Comparison of ENCODE assay signal across 8 cellular contexts in the genomic region with DNA sequence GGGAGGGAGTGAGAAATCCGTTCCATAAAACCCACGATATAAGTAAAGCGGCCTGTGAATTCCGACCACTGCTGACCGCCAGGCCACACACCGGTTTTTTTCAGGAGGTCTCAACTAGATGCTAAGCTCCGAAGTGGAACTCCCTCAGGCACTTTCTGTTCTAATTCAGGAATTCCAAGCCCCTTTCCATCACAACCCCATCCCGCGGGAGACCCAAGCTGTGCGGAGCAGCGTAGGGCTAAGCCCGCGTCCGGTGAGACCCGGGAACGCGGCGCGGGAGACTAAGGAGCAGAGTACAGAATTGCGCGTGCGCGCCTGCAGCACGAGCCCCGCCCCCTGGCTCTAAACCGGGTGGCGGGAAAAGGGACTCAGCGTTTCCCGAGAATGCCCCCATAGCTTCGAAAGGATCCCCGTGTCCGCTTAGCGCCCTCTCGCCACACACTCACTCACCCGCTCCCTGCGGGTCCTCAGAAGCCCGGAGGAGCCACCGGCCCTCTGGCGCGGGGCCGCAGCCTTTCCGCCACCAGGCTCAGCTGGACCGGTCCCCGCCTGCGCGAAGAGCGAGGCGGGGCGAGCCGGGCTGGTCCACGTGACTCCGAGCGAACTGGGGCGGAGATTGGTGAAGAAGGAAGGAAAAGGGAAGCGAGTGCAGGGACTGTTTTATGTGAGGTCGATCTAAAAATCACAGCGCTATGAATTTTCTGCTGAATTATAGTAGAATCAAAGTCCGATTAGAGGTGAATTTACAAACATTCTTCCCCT. TPM values are rescaled to one million over a fixed set of nuclear protein-coding genes. Genes with fewer than 3 reads are reported as not detected.
DNase-seq lines count a peak whose midpoint lies in the region; ATAC-seq and TF ChIP-seq lines count a peak whose summit lies in the region.

A gene with protein sequence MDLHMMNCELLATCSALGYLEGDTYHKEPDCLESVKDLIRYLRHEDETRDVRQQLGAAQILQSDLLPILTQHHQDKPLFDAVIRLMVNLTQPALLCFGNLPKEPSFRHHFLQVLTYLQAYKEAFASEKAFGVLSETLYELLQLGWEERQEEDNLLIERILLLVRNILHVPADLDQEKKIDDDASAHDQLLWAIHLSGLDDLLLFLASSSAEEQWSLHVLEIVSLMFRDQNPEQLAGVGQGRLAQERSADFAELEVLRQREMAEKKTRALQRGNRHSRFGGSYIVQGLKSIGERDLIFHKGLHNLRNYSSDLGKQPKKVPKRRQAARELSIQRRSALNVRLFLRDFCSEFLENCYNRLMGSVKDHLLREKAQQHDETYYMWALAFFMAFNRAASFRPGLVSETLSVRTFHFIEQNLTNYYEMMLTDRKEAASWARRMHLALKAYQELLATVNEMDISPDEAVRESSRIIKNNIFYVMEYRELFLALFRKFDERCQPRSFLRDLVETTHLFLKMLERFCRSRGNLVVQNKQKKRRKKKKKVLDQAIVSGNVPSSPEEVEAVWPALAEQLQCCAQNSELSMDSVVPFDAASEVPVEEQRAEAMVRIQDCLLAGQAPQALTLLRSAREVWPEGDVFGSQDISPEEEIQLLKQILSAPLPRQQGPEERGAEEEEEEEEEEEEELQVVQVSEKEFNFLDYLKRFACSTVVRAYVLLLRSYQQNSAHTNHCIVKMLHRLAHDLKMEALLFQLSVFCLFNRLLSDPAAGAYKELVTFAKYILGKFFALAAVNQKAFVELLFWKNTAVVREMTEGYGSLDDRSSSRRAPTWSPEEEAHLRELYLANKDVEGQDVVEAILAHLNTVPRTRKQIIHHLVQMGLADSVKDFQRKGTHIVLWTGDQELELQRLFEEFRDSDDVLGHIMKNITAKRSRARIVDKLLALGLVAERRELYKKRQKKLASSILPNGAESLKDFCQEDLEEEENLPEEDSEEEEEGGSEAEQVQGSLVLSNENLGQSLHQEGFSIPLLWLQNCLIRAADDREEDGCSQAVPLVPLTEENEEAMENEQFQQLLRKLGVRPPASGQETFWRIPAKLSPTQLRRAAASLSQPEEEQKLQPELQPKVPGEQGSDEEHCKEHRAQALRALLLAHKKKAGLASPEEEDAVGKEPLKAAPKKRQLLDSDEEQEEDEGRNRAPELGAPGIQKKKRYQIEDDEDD (minus strand): TSS at position 567 of the 762 bp plus-strand sequence. CDS start 15,256 bp downstream, outside the sequence.

- H3K36me3 Mint-ChIP-seq in CD8-positive, alpha-beta T cell, result peaks cover 4% of the 10 kb centered on the region
- no peaks in the 10 kb centered on the region for H3K36me3 Mint-ChIP-seq in effector memory CD8-positive, alpha-beta T cell (ENCODE audit: insufficient read depth)

- H3K9me3 ChIP-seq in CD8-positive, alpha-beta T cell (ENCODE audit: low read length), result no peaks in the 10 kb centered on the region

- H3K4me1 ChIP-seq in CD8-positive, alpha-beta T cell (ENCODE audit: insufficient read depth, low read length), result peaks cover 7% of the 10 kb centered on the region

- H3K27me3 Mint-ChIP-seq in CD8-positive, alpha-beta T cell (ENCODE audit: low read depth), result no peaks in the 10 kb centered on the region
- H3K27me3 Mint-ChIP-seq in effector memory CD8-positive, alpha-beta T cell, result no peaks in the 10 kb centered on the region

- peaks cover 14% of the 10 kb centered on the region for H3K4me1 Mint-ChIP-seq in CD8-positive, alpha-beta T cell (ENCODE audit: low read depth)
- peaks cover 7% of the 10 kb centered on the region in 2 donors for H3K4me1 Mint-ChIP-seq in effector memory CD8-positive, alpha-beta T cell (ENCODE audit: low read depth in 2 of 2)

- H3K27ac Mint-ChIP-seq in CD8-positive, alpha-beta T cell, result peak within 1 kb of the TSS; percentile 86
- H3K27ac Mint-ChIP-seq in effector memory CD8-positive, alpha-beta T cell, result peak within 1 kb of the TSS; percentile 81 to 98

- CTCF ChIA-PET in CD8-positive, alpha-beta T cell (lab: Charles Lee), result interaction anchor here (0.9 to 2.7 kb wide), 3 partner anchors 15 to 259 kb away, joined by 3 to 18 read pairs (median 3); no protein-coding TSS in a partner anchor
- CTCF ChIA-PET in activated CD8-positive, alpha-beta memory T cell treated with anti-CD3 and anti-CD28 coated beads for 36 hours (lab: Charles Lee), result interaction anchor here (0.6 to 1.5 kb wide), 6 partner anchors 15 to 1136 kb away, joined by 3 to 9 read pairs (median 4); no protein-coding TSS in a partner anchor

- DNase-seq in CD8-positive, alpha-beta T cell, result peak; percentile 63 to 88 (median 78)
- DNase-seq in HS-27A (ENCODE audit: low read depth) (peak; percentile 80), NOMO-1 (lab: John Stamatoyannopoulos, UW; ENCODE audit: unreplicated experiment in 2 of 2) (peak; percentile 88 to 90), medulla oblongata (ENCODE audit: extremely low spot score) (peak; percentile 96)
- peak; percentile 73 to 82 (median 78) for DNase-seq in effector memory CD8-positive, alpha-beta T cell
- DNase-seq in stimulated activated CD8-positive, alpha-beta memory T cell treated with anti-CD3 and anti-CD28 coated beads, Interleukin-12 subunit alpha, Interleukin-12 subunit beta, amount 100 ng/mL, for 1 hour (ENCODE audit: low read depth), result peak; percentile 70

- no peak for TF ChIP-seq CTCF in CD8-positive, alpha-beta T cell (IDR thresholded peaks at IDR 0.05)

- H3K27ac ChIP-seq in CD8-positive, alpha-beta T cell (ENCODE audit: low read depth, low read length), result peak within 1 kb of the TSS; percentile 34

- intact Hi-C loops in CD8-positive, alpha-beta T cell (cut with DNase I, micrococcal nuclease), result loop anchor here (1.0 to 5.0 kb wide), 9 partner anchors 15 to 332 kb away; a partner anchor contains a TSS

- POLR2A ChIA-PET in CD8-positive, alpha-beta T cell (lab: Charles Lee), result interaction anchor here (0.7 to 2.0 kb wide), 11 partner anchors 9 to 311 kb away, joined by 3 to 13 read pairs (median 5); a partner anchor contains a TSS
- POLR2A ChIA-PET in activated CD8-positive, alpha-beta memory T cell treated with anti-CD3 and anti-CD28 coated beads for 36 hours (lab: Charles Lee), result interaction anchor here (0.7 to 2.2 kb wide), 5 partner anchors 15 to 133 kb away, joined by 3 to 10 read pairs (median 6); a partner anchor contains a TSS

- H3K36me3 ChIP-seq in CD8-positive, alpha-beta T cell (ENCODE audit: insufficient read depth, low read length), result no peaks in the 10 kb centered on the region

- peak within 1 kb of the TSS; percentile 94 for H3K4me3 ChIP-seq in CD8-positive, alpha-beta T cell (ENCODE audit: low read depth, low read length)

- no peaks in the 10 kb centered on the region for H3K27me3 ChIP-seq in CD8-positive, alpha-beta T cell (ENCODE audit: insufficient read depth, low read length)

- H3K9me3 Mint-ChIP-seq in CD8-positive, alpha-beta T cell, result no peaks in the 10 kb centered on the region
- H3K9me3 Mint-ChIP-seq in effector memory CD8-positive, alpha-beta T cell, result no peaks in the 10 kb centered on the region

- H3K4me3 Mint-ChIP-seq in CD8-positive, alpha-beta T cell, result peak within 1 kb of the TSS; percentile 91
- peak within 1 kb of the TSS; percentile 89 to 91 for H3K4me3 Mint-ChIP-seq in effector memory CD8-positive, alpha-beta T cell

- peak; percentile 95 for ATAC-seq in CD8-positive, alpha-beta T cell
- peak; percentile 96 for ATAC-seq in GM19463 (IDR thresholded peaks at IDR 0.05; ENCODE audit: unreplicated experiment)
- peak; percentile 98 for ATAC-seq in effector memory CD8-positive, alpha-beta T cell (replicated peaks)

RNA-seq across cellular contexts. Expression of the gene that starts here (rescaled TPM):
- 1 to 10 TPM; 1.7 to 2.2 TPM for total RNA-seq in CD8-positive, alpha-beta T cell
- total RNA-seq in activated CD8-positive, alpha-beta memory T cell treated with anti-CD3 and anti-CD28 coated beads for 36 hours, result 10 to 100 TPM; 60.3 to 62.5 TPM

Comparison
In these comparisons a context has a peak if more than half of its experiments do, and no peak if none do; other contexts are left out.
1. Peak in every context shown above with its lines: DNase-seq, ATAC-seq, H3K4me3 ChIP-seq and H3K27ac ChIP-seq.
2. RNA of the gene that starts here (total RNA-seq): 60.3 to 62.5 TPM in activated CD8-positive, alpha-beta memory T cell treated with anti-CD3 and anti-CD28 coated beads for 36 hours; 1.7 to 2.2 TPM in CD8-positive, alpha-beta T cell; every median in the first group is over 10 times any median in the second.